Comparison of ENCODE assay signal across 21 cellular contexts in genomic region chr19:48754950-48755645, GRCh38. TPM values are rescaled to one million over a fixed set of nuclear protein-coding genes. Genes with fewer than 3 reads are reported as not detected.
DNase-seq lines count a peak whose midpoint lies in the region; ATAC-seq and TF ChIP-seq lines count a peak whose summit lies in the region.
"Had no signal": no experiment of that assay in that cellular context is flagged by ENCODE, and none has a peak within 500 bp of the region (broad histone marks: within the 10 kb centered on the region; RNA-seq: fewer than 3 reads in every experiment).

Gene FGF21 (plus strand): TSS chr19:48755524. CDS start chr19:48756237, 713 bp downstream.

- H3K27ac ChIP-seq in iPS-18a (ENCODE audit: low read length) (no peak within 1 kb of the TSS), upper lobe of left lung (peak within 1 kb of the TSS; percentile 63 to 89 (median 73))
- H3K27ac ChIP-seq: cardiac muscle cell had no signal

- peaks cover 15% of the 10 kb centered on the region for H3K4me1 Mint-ChIP-seq in activated CD4-positive, alpha-beta T cell treated with anti-CD3 and anti-CD28 coated beads, Interleukin-2, amount 10 ng/mL, durations not matched to agents 24 days and 14 days

- no peak for TF ChIP-seq EP300 in upper lobe of left lung (IDR thresholded peaks at IDR 0.05)

- H3K9me3 ChIP-seq in iPS-18a (ENCODE audit: control insufficient read depth, low read depth, low read length) (no peaks in the 10 kb centered on the region), upper lobe of left lung (no peaks in the 10 kb centered on the region)

- WGBS in upper lobe of left lung, 2 donors = 84 to 88% methylated on average over 6 of the region's 6 CpGs

- H3K36me3 ChIP-seq in iPS-18a (ENCODE audit: control insufficient read depth, low read depth, low read length) (peaks cover 7% of the 10 kb centered on the region), upper lobe of left lung (peaks cover 0 to 13% (median 1%) of the 10 kb centered on the region in 4 donors)
- H3K36me3 ChIP-seq: cardiac muscle cell had no signal

- H3K36me3 Mint-ChIP-seq in activated CD4-positive, alpha-beta T cell treated with anti-CD3 and anti-CD28 coated beads, Interleukin-2, amount 10 ng/mL, durations not matched to agents 24 days and 14 days (ENCODE audit: low read depth) = no peaks in the 10 kb centered on the region
- H3K36me3 Mint-ChIP-seq: activated naive CD8-positive, alpha-beta T cell had no signal

- H3K27ac Mint-ChIP-seq in activated CD4-positive, alpha-beta T cell treated with anti-CD3 and anti-CD28 coated beads, Interleukin-2, amount 10 ng/mL, durations not matched to agents 24 days and 14 days = no peak within 1 kb of the TSS
- H3K27ac Mint-ChIP-seq: activated B cell treated with CpG ODN at 0.5 μM for 24 hours; activated naive CD8-positive, alpha-beta T cell; stimulated activated naive CD8-positive, alpha-beta T cell treated with anti-CD3 and anti-CD28 coated beads, Interleukin-15, Interleukin-2, amounts not matched to agents 100 ng/mL and 50 ng/mL, for 24 hours had no signal

- H3K27me3 Mint-ChIP-seq in activated CD4-positive, alpha-beta T cell treated with anti-CD3 and anti-CD28 coated beads, Interleukin-2, amount 10 ng/mL, durations not matched to agents 24 days and 14 days = peaks cover 25% of the 10 kb centered on the region

- H3K4me1 ChIP-seq in iPS-18a (ENCODE audit: control insufficient read depth, low read depth, low read length) = peaks cover 10% of the 10 kb centered on the region
- peaks cover 13 to 26% (median 23%) of the 10 kb centered on the region in 4 donors for H3K4me1 ChIP-seq in upper lobe of left lung

- H3K4me3 Mint-ChIP-seq in activated CD4-positive, alpha-beta T cell treated with anti-CD3 and anti-CD28 coated beads, Interleukin-2, amount 10 ng/mL, durations not matched to agents 24 days and 14 days = peak within 1 kb of the TSS; percentile 52
- H3K4me3 Mint-ChIP-seq: activated B cell treated with CpG ODN at 0.5 μM for 24 hours; stimulated activated naive CD8-positive, alpha-beta T cell treated with anti-CD3 and anti-CD28 coated beads, Interleukin-15, Interleukin-2, amounts not matched to agents 100 ng/mL and 50 ng/mL, for 24 hours had no signal

- intact Hi-C loops in activated CD4-positive, alpha-beta T cell treated with anti-CD3 and anti-CD28 coated beads, Interleukin-2, amount 10 ng/mL, durations not matched to agents 24 days and 14 days (cut with micrococcal nuclease) = no loop called here

- ATAC-seq in upper lobe of left lung (ENCODE audit: low FRiP score in 2 of 2) = no peak
- ATAC-seq in GM19467 (IDR thresholded peaks at IDR 0.05; ENCODE audit: unreplicated experiment) = no peak

- H3K4me3 ChIP-seq in iPS-18a (ENCODE audit: low read length) (no peak within 1 kb of the TSS), upper lobe of left lung (no peak within 1 kb of the TSS)
- H3K4me3 ChIP-seq: cardiac muscle cell, smooth muscle cell had no signal

- no peaks in the 10 kb centered on the region for H3K9me3 Mint-ChIP-seq in activated CD4-positive, alpha-beta T cell treated with anti-CD3 and anti-CD28 coated beads, Interleukin-2, amount 10 ng/mL, durations not matched to agents 24 days and 14 days
- H3K9me3 Mint-ChIP-seq: activated B cell treated with CpG ODN at 0.5 μM for 24 hours; stimulated activated naive CD8-positive, alpha-beta T cell treated with anti-CD3 and anti-CD28 coated beads, Interleukin-15, Interleukin-2, amounts not matched to agents 100 ng/mL and 50 ng/mL, for 24 hours had no signal

- TF ChIP-seq POLR2A in upper lobe of left lung (IDR thresholded peaks at IDR 0.05) = no peak

- H3K27me3 ChIP-seq in iPS-18a (ENCODE audit: control insufficient read depth, insufficient read depth, low read length) (peaks cover 14% of the 10 kb centered on the region), upper lobe of left lung (peaks cover 0 to 11% (median 0%) of the 10 kb centered on the region in 4 donors)

- no peak for DNase-seq in activated CD4-positive, alpha-beta T cell treated with anti-CD3 and anti-CD28 coated beads, Interleukin-2, amount 10 ng/mL, durations not matched to agents 24 days and 14 days
- no peak for DNase-seq in activated CD4-positive, alpha-beta T cell treated with anti-CD3 and anti-CD28 coated beads for 4 hours
- peak; percentile 58 for DNase-seq in NCI-H69 (lab: John Stamatoyannopoulos, UW)
- no peak for DNase-seq in upper lobe of left lung
- DNase-seq in stimulated activated CD4-positive, alpha-beta T cell treated with anti-CD3 and anti-CD28 coated beads, Interleukin-1b, Interleukin-23, amount 100 ng/mL, for 48 hours = no peak
- DNase-seq in GF-D8 (lab: John Stamatoyannopoulos, UW) = no peak
- DNase-seq: ACHN; activated B cell treated with CpG ODN at 0.5 μM for 24 hours; activated CD8-positive, alpha-beta memory T cell treated with anti-CD3 and anti-CD28 coated beads, Interleukin-2, amount 50 U/mL, for 48 hours; COR-L47; foreskin melanocyte; mesenchymal stem cell; NCI-H345; SW 1271 had no signal

- TF ChIP-seq CTCF in upper lobe of left lung (IDR thresholded peaks at IDR 0.05) = no peak

- H3K9ac ChIP-seq in iPS-18a (ENCODE audit: low read length) = peak within 1 kb of the TSS; percentile 38

RNA-seq across cellular contexts. Expression of gene FGF21, which starts in this region (rescaled TPM):
- total RNA-seq in activated CD4-positive, alpha-beta T cell treated with anti-CD3 and anti-CD28 coated beads, Interleukin-2, amount 10 ng/mL, durations not matched to agents 24 days and 14 days = not detected in 2 replicates
- total RNA-seq in upper lobe of left lung = not detected
- total RNA-seq: activated B cell treated with CpG ODN at 0.5 μM for 24 hours, cardiac muscle cell, omental fat pad, smooth muscle cell had no signal
